Comparison of ENCODE assay signal across 21 cellular contexts in the genomic region with DNA sequence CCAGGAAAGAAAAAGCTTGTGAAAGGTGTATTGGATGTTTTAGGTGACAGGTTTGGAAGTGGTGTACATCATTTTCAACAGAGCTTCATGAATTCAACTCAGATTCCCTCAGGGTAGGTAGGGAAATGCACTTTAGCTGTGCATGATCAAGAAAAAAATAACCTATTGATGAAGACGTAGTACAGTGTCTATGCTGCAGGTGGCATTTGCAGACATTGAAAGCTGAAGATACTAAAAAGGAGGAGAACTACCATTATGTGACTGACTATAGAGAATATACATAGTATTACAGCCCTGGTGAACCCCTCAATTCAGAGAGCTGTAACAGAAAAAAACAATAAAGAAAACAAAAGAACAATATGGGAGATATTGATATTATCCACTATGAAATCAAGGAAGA.
DNase-seq lines count a peak whose midpoint lies in the region; ATAC-seq and TF ChIP-seq lines count a peak whose summit lies in the region.
"Had no signal": no experiment of that assay in that cellular context is flagged by ENCODE, and none has a peak within 500 bp of the region (broad histone marks: within the 10 kb centered on the region; RNA-seq: fewer than 3 reads in every experiment).

No MANE protein-coding gene starts in this region.

- H2AFZ ChIP-seq in neural cell (ENCODE audit: low read depth, low read length) = no peak overlapping the region
- H2AFZ ChIP-seq: hepatocyte had no signal

- H3K4me1 ChIP-seq in esophagus muscularis mucosa = no peaks in the 10 kb centered on the region
- H3K4me1 ChIP-seq: A549, SJSA1, transverse colon had no signal

- H3K9ac ChIP-seq in neural cell (ENCODE audit: low read length) = no peak overlapping the region

- H3K27me3 ChIP-seq in neural cell (ENCODE audit: insufficient read depth, low read depth, low read length) (no peaks in the 10 kb centered on the region), esophagus muscularis mucosa (no peaks in the 10 kb centered on the region)
- H3K27me3 ChIP-seq: hepatocyte, MG63, SJSA1, transverse colon had no signal

- intact Hi-C loops in esophagus muscularis mucosa (cut with DNase I) = no loop called here

- WGBS in esophagus muscularis mucosa = 47% methylated on average over 1 of the region's 1 CpG

- H3K9me2 ChIP-seq in neural cell (ENCODE audit: insufficient read depth, low read length) = no peaks in the 10 kb centered on the region

- no peaks in the 10 kb centered on the region for H3K79me2 ChIP-seq in neural cell (replicated peaks; ENCODE audit: insufficient read depth, low read length)
- H3K79me2 ChIP-seq: hepatocyte had no signal

- H3K27ac ChIP-seq in neural cell (ENCODE audit: low read length) (no peak overlapping the region), esophagus muscularis mucosa (replicated peaks in 1 of 4) (no peak overlapping the region)
- H3K27ac ChIP-seq: A549, hepatocyte, SJSA1, transverse colon had no signal

- peak; percentile 58 for TF ChIP-seq RAD21 in neural cell (conservative IDR thresholded peaks at IDR 0.05)

- no peaks in the 10 kb centered on the region for H3K36me3 ChIP-seq in neural cell (ENCODE audit: insufficient read depth, low read length)
- H3K36me3 ChIP-seq in esophagus muscularis mucosa = no peaks in the 10 kb centered on the region
- H3K36me3 ChIP-seq: MG63, SJSA1, transverse colon had no signal

- TF ChIP-seq EP300 in neural cell (conservative IDR thresholded peaks at IDR 0.05; ENCODE audit: poor library complexity, severe bottlenecking) (no peak), esophagus muscularis mucosa (IDR thresholded peaks at IDR 0.05) (no peak)

- H3K4me2 ChIP-seq in neural cell (ENCODE audit: low read length) = no peak overlapping the region
- H3K4me2 ChIP-seq: A549, hepatocyte had no signal

- H3K4me3 ChIP-seq in neural cell (ENCODE audit: low read length) (no peak overlapping the region), esophagus muscularis mucosa (no peak overlapping the region)
- H3K4me3 ChIP-seq: A549, hepatocyte, MG63, SJSA1, transverse colon had no signal

- H3F3A ChIP-seq in neural cell (ENCODE audit: insufficient read depth, low read length, poor library complexity, severe bottlenecking) = no peaks in the 10 kb centered on the region

- peak; percentile 50 for TF ChIP-seq CTCF in neural cell (IDR thresholded peaks at IDR 0.05; ENCODE audit: poor library complexity, severe bottlenecking)
- no peak for TF ChIP-seq CTCF in esophagus muscularis mucosa (IDR thresholded peaks at IDR 0.05)

- no peak for TF ChIP-seq POLR2A in esophagus muscularis mucosa (IDR thresholded peaks at IDR 0.05; ENCODE audit: low read depth)

- no peaks in the 10 kb centered on the region for H4K20me1 ChIP-seq in neural cell (ENCODE audit: insufficient read depth)

- peak; percentile 73 for ATAC-seq in SK-N-SH treated with all-trans-retinoic acid at 6 μM for 48 hours
- ATAC-seq: A549; stimulated activated naive CD8-positive, alpha-beta T cell treated with anti-CD3 and anti-CD28 coated beads, Interleukin-15, Interleukin-2, amounts not matched to agents 100 U/mL and 50 U/mL, for 24 hours had no signal

- peak; percentile 21 for DNase-seq in NCI-H1694 treated with DMSO at 0.1 percent for 48 hours (lab: John Stamatoyannopoulos, UW)
- DNase-seq in NCI-H1694 (lab: John Stamatoyannopoulos, UW) = no peak
- DNase-seq in HuH-7.5 (ENCODE audit: low spot score) = peak; percentile 1
- no peak for DNase-seq in foreskin melanocyte
- no peak for DNase-seq in esophagus muscularis mucosa (ENCODE audit: extremely low spot score)
- no peak for DNase-seq in NCI-H774 (lab: John Stamatoyannopoulos, UW)
- DNase-seq: activated gamma-delta T cell; amniotic stem cell; DND-41; effector CD4-positive, alpha-beta T cell; MG63; NCI-H2107; stimulated activated CD4-positive, alpha-beta T cell treated with anti-CD3 and anti-CD28 coated beads, Interleukin-15, amount 100 ng/mL, for 24 hours; stimulated activated naive CD8-positive, alpha-beta T cell treated with anti-CD3 and anti-CD28 coated beads, Interleukin-15, Interleukin-2, amounts not matched to agents 100 U/mL and 50 U/mL, for 24 hours; T1000; transverse colon had no signal

- H3K9me3 ChIP-seq in neural cell (ENCODE audit: low read length) (no peaks in the 10 kb centered on the region), esophagus muscularis mucosa (no peaks in the 10 kb centered on the region)
- H3K9me3 ChIP-seq: A549, MG63, SJSA1, transverse colon had no signal

TF ChIP-seq in SK-N-SH treated with all-trans-retinoic acid at 6 μM for 48 hours, 23 proteins besides CTCF, POLR2A, EP300 and RAD21 (continues in another document):
- TF ChIP-seq CSRNP3 (CRISPR knock-in tag; IDR thresholded peaks at IDR 0.05) (no peak), TOX (CRISPR knock-in tag; IDR thresholded peaks at IDR 0.05; ENCODE audit: borderline replicate concordance) (no peak), BACH2 (CRISPR knock-in tag; IDR thresholded peaks at IDR 0.05; ENCODE audit: borderline replicate concordance) (no peak), ZNF70 (CRISPR knock-in tag; IDR thresholded peaks at IDR 0.05) (no peak)

TF ChIP-seq in neural cell, 6 proteins besides CTCF, POLR2A, EP300 and RAD21:
- TF ChIP-seq POLR2AphosphoS5 (IDR thresholded peaks at IDR 0.05) (no peak), TAF1 (IDR thresholded peaks at IDR 0.05; ENCODE audit: low read depth) (no peak), EZH2 (IDR thresholded peaks at IDR 0.05; ENCODE audit: borderline replicate concordance, insufficient read depth, low read length, poor library complexity, severe bottlenecking) (no peak), SMC3 (conservative IDR thresholded peaks at IDR 0.05; ENCODE audit: poor library complexity) (peak; percentile 60), MXI1 (conservative IDR thresholded peaks at IDR 0.05; ENCODE audit: poor library complexity, severe bottlenecking) (no peak)
- TF ChIP-seq, protein P1, sequence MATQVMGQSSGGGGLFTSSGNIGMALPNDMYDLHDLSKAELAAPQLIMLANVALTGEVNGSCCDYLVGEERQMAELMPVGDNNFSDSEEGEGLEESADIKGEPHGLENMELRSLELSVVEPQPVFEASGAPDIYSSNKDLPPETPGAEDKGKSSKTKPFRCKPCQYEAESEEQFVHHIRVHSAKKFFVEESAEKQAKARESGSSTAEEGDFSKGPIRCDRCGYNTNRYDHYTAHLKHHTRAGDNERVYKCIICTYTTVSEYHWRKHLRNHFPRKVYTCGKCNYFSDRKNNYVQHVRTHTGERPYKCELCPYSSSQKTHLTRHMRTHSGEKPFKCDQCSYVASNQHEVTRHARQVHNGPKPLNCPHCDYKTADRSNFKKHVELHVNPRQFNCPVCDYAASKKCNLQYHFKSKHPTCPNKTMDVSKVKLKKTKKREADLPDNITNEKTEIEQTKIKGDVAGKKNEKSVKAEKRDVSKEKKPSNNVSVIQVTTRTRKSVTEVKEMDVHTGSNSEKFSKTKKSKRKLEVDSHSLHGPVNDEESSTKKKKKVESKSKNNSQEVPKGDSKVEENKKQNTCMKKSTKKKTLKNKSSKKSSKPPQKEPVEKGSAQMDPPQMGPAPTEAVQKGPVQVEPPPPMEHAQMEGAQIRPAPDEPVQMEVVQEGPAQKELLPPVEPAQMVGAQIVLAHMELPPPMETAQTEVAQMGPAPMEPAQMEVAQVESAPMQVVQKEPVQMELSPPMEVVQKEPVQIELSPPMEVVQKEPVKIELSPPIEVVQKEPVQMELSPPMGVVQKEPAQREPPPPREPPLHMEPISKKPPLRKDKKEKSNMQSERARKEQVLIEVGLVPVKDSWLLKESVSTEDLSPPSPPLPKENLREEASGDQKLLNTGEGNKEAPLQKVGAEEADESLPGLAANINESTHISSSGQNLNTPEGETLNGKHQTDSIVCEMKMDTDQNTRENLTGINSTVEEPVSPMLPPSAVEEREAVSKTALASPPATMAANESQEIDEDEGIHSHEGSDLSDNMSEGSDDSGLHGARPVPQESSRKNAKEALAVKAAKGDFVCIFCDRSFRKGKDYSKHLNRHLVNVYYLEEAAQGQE (IDR thresholded peaks at IDR 0.05; ENCODE audit: borderline replicate concordance) = no peak

Comparison
In these comparisons a context has a peak if more than half of its experiments do, and no peak if none do; other contexts are left out.
1. DNase-seq: peak in NCI-H1694 treated with DMSO at 0.1 percent for 48 hours (single experiment) and HuH-7.5 (single experiment); none in NCI-H1694 (single experiment), foreskin melanocyte (single experiment), esophagus muscularis mucosa (single experiment) and NCI-H774 (single experiment).